27 cellular contexts compared by ENCODE assay signal in genomic region chr9:81767921-81768320, GRCh38.
"Had no signal": no experiment of that assay in that cellular context is flagged by ENCODE, and none has a peak within 500 bp of the region (broad histone marks: within the 10 kb centered on the region; RNA-seq: fewer than 3 reads in every experiment).

No MANE protein-coding gene starts in this region.

- H3K27me3 ChIP-seq: stomach, suprapubic skin, testis, thyroid gland, tibial artery, tibial nerve, transverse colon, upper lobe of left lung, upper lobe of right lung, uterus, vagina had no signal

- DNase-seq: stimulated activated CD4-positive, alpha-beta T cell treated with anti-CD3 and anti-CD28 coated beads, Interleukin-2, amount 100 ng/mL, for 48 hours; stimulated activated CD4-positive, alpha-beta T cell treated with anti-CD3 and anti-CD28 coated beads, Interleukin-4, amount 100 ng/mL, for 1 hour; stimulated activated CD4-positive, alpha-beta T cell treated with anti-CD3 and anti-CD28 coated beads, Interleukin-4, amount 100 ng/mL, for 24 hours; stimulated activated CD4-positive, alpha-beta T cell treated with anti-CD3 and anti-CD28 coated beads, Interleukin-4, amount 100 ng/mL, for 4 hours; stimulated activated CD8-positive, alpha-beta memory T cell treated with anti-CD3 and anti-CD28 coated beads, Interleukin-4, amount 100 ng/mL, for 48 hours; stimulated activated naive B cell treated with anti-CD40 and anti-IgM and Interleukin-4, amounts not matched to agents 10 μg/mL and 1 μg/mL and 100 μg/mL, for 72 hours; stimulated activated naive CD4-positive, alpha-beta T cell; stimulated activated naive CD4-positive, alpha-beta T cell treated with Interleukin-2 at 50 U/mL for 16 hours; stimulated activated naive CD8-positive, alpha-beta T cell treated with anti-CD3 and anti-CD28 coated beads, Interleukin-15, amount 100 ng/mL, for 72 hours; stimulated activated naive CD8-positive, alpha-beta T cell treated with anti-CD3 and anti-CD28 coated beads, Interleukin-15, Interleukin-2, amounts not matched to agents 100 U/mL and 50 U/mL, for 24 hours; stomach; substantia nigra; testis; thyroid gland; tibial artery; transverse colon; trophoblast cell; upper lobe of left lung; upper lobe of right lung; uterus had no signal

- H3K27ac ChIP-seq: stomach, suprapubic skin, testis, thoracic aorta, thyroid gland, tibial artery, tibial nerve, transverse colon, upper lobe of left lung, upper lobe of right lung, uterus, vagina had no signal

- H3K9me3 ChIP-seq: suprapubic skin, testis, thoracic aorta, thyroid gland, tibial artery, tibial nerve, transverse colon, upper lobe of left lung, upper lobe of right lung, uterus, vagina had no signal

- H3K36me3 ChIP-seq: stomach, suprapubic skin, thoracic aorta, thyroid gland, tibial artery, tibial nerve, transverse colon, upper lobe of left lung, upper lobe of right lung, uterus, vagina had no signal

- ATAC-seq: stimulated activated effector memory CD8-positive, alpha-beta T cell treated with anti-CD3 and anti-CD28 coated beads, Interleukin-12 subunit alpha, Interleukin-12 subunit beta, amount 100 ng/mL, for 72 hours; stimulated activated memory B cell treated with anti-CD40 and anti-IgM and Interleukin-4, amounts not matched to agents 10 μg/mL and 1 μg/mL and 100 μg/mL, for 72 hours; stimulated activated naive B cell treated with anti-CD40 and anti-IgM and Interleukin-4, amounts not matched to agents 10 μg/mL and 1 μg/mL and 100 μg/mL, for 72 hours; stimulated activated naive CD8-positive, alpha-beta T cell treated with anti-CD3 and anti-CD28 coated beads, Interleukin-15, amount 100 ng/mL, for 72 hours; stimulated activated naive CD8-positive, alpha-beta T cell treated with anti-CD3 and anti-CD28 coated beads, Interleukin-15, Interleukin-2, amounts not matched to agents 100 U/mL and 50 U/mL, for 24 hours; upper lobe of right lung had no signal

- FAIRE-seq: urothelium cell line had no signal

- H3K4me3 ChIP-seq: stomach, suprapubic skin, testis, thoracic aorta, thyroid gland, tibial artery, tibial nerve, transverse colon, upper lobe of left lung, upper lobe of right lung, uterus, vagina had no signal

- H3K4me1 ChIP-seq: stomach, suprapubic skin, testis, thyroid gland, tibial artery, tibial nerve, transverse colon, upper lobe of left lung, upper lobe of right lung, uterus, vagina had no signal
